Comparison of ENCODE assay signal across 1 cellular context in genomic region chr22:37843746-37844089, GRCh38.
TF ChIP-seq lines count a peak whose summit lies in the region.

No MANE protein-coding gene starts in this region.

TF ChIP-seq in endothelial cell of umbilical vein, 7 proteins besides CTCF, POLR2A, EP300 and RAD21:
- TF ChIP-seq MYC (IDR thresholded peaks at IDR 0.05; ENCODE audit: low read depth, low read length) (no peak), POLR2AphosphoS5 (IDR thresholded peaks at IDR 0.05; ENCODE audit: insufficient read depth, low read depth, low read length) (peak; percentile 2)
